1 cellular context compared by ENCODE assay signal in genomic region chr5:135930029-135930948, GRCh38.
TF ChIP-seq lines count a peak whose summit lies in the region.

No MANE protein-coding gene starts in this region.

TF ChIP-seq in HepG2, 621 proteins besides CTCF, POLR2A, EP300 and RAD21 (continued from another document and continues in another):
- no peak for TF ChIP-seq ZNF646 (CRISPR knock-in tag; IDR thresholded peaks at IDR 0.05)
- no peak for TF ChIP-seq ZNF407 (CRISPR knock-in tag; IDR thresholded peaks at IDR 0.05; ENCODE audit: not compliant biosample characterization)
- TF ChIP-seq GPN1 (CRISPR knock-in tag; IDR thresholded peaks at IDR 0.05; ENCODE audit: borderline replicate concordance), result no peak
- TF ChIP-seq ZNF414 (CRISPR knock-in tag; IDR thresholded peaks at IDR 0.05), result no peak
- TF ChIP-seq GTF2F1 (IDR thresholded peaks at IDR 0.05; ENCODE audit: low read length), result no peak
- no peak for TF ChIP-seq ZBTB38 (CRISPR knock-in tag; IDR thresholded peaks at IDR 0.05)
- TF ChIP-seq ZNF770 (CRISPR knock-in tag; IDR thresholded peaks at IDR 0.05), result peak; percentile 60
- TF ChIP-seq GLI4 (CRISPR knock-in tag; IDR thresholded peaks at IDR 0.05; ENCODE audit: borderline replicate concordance), result no peak
- no peak for TF ChIP-seq ZNF235 (CRISPR knock-in tag; IDR thresholded peaks at IDR 0.05; ENCODE audit: borderline replicate concordance)
- no peak for TF ChIP-seq ZNF552 (CRISPR knock-in tag; IDR thresholded peaks at IDR 0.05; ENCODE audit: borderline replicate concordance)
- no peak for TF ChIP-seq ZNF383 (CRISPR knock-in tag; IDR thresholded peaks at IDR 0.05; ENCODE audit: borderline replicate concordance)
- TF ChIP-seq ZNF362 (CRISPR knock-in tag; IDR thresholded peaks at IDR 0.05; ENCODE audit: borderline replicate concordance), result no peak
- no peak for TF ChIP-seq ZNF678 (CRISPR knock-in tag; IDR thresholded peaks at IDR 0.05)
- TF ChIP-seq SMARCC2 (IDR thresholded peaks at IDR 0.05), result no peak
- no peak; the same call in 1 of the 2 replicates for TF ChIP-seq ZNF264 (CRISPR knock-in tag; IDR thresholded peaks at IDR 0.05)
- peak; percentile 27; the same call in 1 of the 2 replicates for TF ChIP-seq ZNF605 (CRISPR knock-in tag; IDR thresholded peaks at IDR 0.05)
- TF ChIP-seq PRMT3 (CRISPR knock-in tag; IDR thresholded peaks at IDR 0.05; ENCODE audit: borderline replicate concordance, low read depth), result no peak
- 0 out of 2 replicates have a peak, but pooled peaks have one; percentile 7 for TF ChIP-seq SATB2 (CRISPR knock-in tag; IDR thresholded peaks at IDR 0.05)
- no peak for TF ChIP-seq PRDM15 (CRISPR knock-in tag; IDR thresholded peaks at IDR 0.05)
- no peak for TF ChIP-seq ETV6 (CRISPR knock-in tag; conservative IDR thresholded peaks at IDR 0.05)
- no peak for TF ChIP-seq SMC3 (IDR thresholded peaks at IDR 0.05; ENCODE audit: low read length)
- TF ChIP-seq SOX13 (IDR thresholded peaks at IDR 0.05), result no peak
- TF ChIP-seq SOX13 (CRISPR knock-in tag; conservative IDR thresholded peaks at IDR 0.05 in 1 of 2, IDR thresholded peaks at IDR 0.05 in 1 of 2), result no peak; a peak in 1 of 4 replicates
- TF ChIP-seq DMTF1 (CRISPR knock-in tag; IDR thresholded peaks at IDR 0.05), result no peak
